In the genomic region with DNA sequence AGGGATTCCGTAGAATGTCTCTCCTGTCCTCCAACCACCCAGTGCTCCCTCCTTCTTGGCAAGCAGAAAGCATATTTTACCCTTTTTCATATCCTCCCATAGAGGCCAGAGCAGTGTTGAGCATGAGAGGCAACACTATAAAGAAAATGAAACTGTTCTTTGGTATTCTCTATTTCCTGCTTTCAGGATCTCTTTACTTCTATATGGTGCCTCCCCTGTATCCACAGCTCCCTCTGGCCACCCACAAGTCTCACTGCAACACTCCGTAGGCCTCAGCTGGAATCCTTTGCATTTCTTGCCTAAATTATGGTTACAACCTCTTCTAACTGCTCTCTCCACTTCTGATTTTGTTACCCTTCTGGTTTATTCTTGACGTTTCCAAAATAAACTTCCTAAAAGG, we compare ENCODE assay signal across 8 cellular contexts.
A peak's percentile ranks its signal among the peaks of the same experiment; 100 is the strongest.
DNase-seq lines count a peak whose midpoint lies in the region; ATAC-seq and TF ChIP-seq lines count a peak whose summit lies in the region.

No MANE protein-coding gene starts in this region.

- TF ChIP-seq CTCF in PC-3 (conservative IDR thresholded peaks at IDR 0.05; ENCODE audit: low read depth, low read length) (peak; percentile 52), thyroid gland (IDR thresholded peaks at IDR 0.05) (no peak)

- H2AK5ac ChIP-seq in mesenchymal stem cell (ENCODE audit: low read length, severe bottlenecking), result no peak overlapping the region

- ATAC-seq in GM21526 (IDR thresholded peaks at IDR 0.05; ENCODE audit: low FRiP score, unreplicated experiment), result peak; percentile 98
- ATAC-seq in PC-3, result peak; percentile 98
- peak; percentile 56 for ATAC-seq in central memory CD8-positive, alpha-beta T cell (replicated peaks; ENCODE audit: extremely low read depth, poor library complexity, severe bottlenecking)

- BruUV-seq in PC-3 (replicated peaks; lab: Mats Ljungman, UMichigan), result no TSS peak

- no peaks in the 10 kb centered on the region for H3K27me3 Mint-ChIP-seq in activated naive CD4-positive, alpha-beta T cell treated with anti-CD3 and anti-CD28 coated beads for 36 hours (ENCODE audit: low read depth)
- no peaks in the 10 kb centered on the region for H3K27me3 Mint-ChIP-seq in central memory CD8-positive, alpha-beta T cell

- H3K9me3 Mint-ChIP-seq in activated naive CD4-positive, alpha-beta T cell treated with anti-CD3 and anti-CD28 coated beads for 36 hours, result no peaks in the 10 kb centered on the region
- no peaks in the 10 kb centered on the region for H3K9me3 Mint-ChIP-seq in central memory CD8-positive, alpha-beta T cell

- no peaks in the 10 kb centered on the region for H3K9me3 ChIP-seq in PC-3 (ENCODE audit: low read length)
- H3K9me3 ChIP-seq in mesenchymal stem cell (ENCODE audit: control insufficient read depth, low read length), result no peaks in the 10 kb centered on the region
- H3K9me3 ChIP-seq in thyroid gland, result no peaks in the 10 kb centered on the region

- H3K18ac ChIP-seq in mesenchymal stem cell (ENCODE audit: low read depth in 1 of 2, low read length in 2 of 2), result no peak overlapping the region

- H2AFZ ChIP-seq in PC-3 (ENCODE audit: low read length) (no peak overlapping the region), mesenchymal stem cell (ENCODE audit: low read depth, low read length) (no peak overlapping the region)

- no peaks in the 10 kb centered on the region for H3K36me3 Mint-ChIP-seq in activated naive CD4-positive, alpha-beta T cell treated with anti-CD3 and anti-CD28 coated beads for 36 hours (ENCODE audit: low read depth)
- H3K36me3 Mint-ChIP-seq in central memory CD8-positive, alpha-beta T cell (ENCODE audit: insufficient read depth), result no peaks in the 10 kb centered on the region

- H3K4me3 Mint-ChIP-seq in activated naive CD4-positive, alpha-beta T cell treated with anti-CD3 and anti-CD28 coated beads for 36 hours, result no peak overlapping the region
- H3K4me3 Mint-ChIP-seq in central memory CD8-positive, alpha-beta T cell, result no peak overlapping the region

- no peak overlapping the region for H2BK120ac ChIP-seq in mesenchymal stem cell (ENCODE audit: low read depth, low read length)

- H3K9me2 ChIP-seq in PC-3 (replicated peaks; ENCODE audit: low read length), result no peaks in the 10 kb centered on the region

- H4K91ac ChIP-seq in mesenchymal stem cell (ENCODE audit: low read length), result no peak overlapping the region

- no peak overlapping the region for H3K27ac ChIP-seq in PC-3 (ENCODE audit: low read length)
- H3K27ac ChIP-seq in mesenchymal stem cell (ENCODE audit: low read length, poor library complexity, severe bottlenecking), result no peak overlapping the region
- no peak overlapping the region for H3K27ac ChIP-seq in thyroid gland

- H3K4me2 ChIP-seq in PC-3 (ENCODE audit: low read length), result peak overlapping the region; percentile 30
- peak overlapping the region; percentile 1 for H3K4me2 ChIP-seq in mesenchymal stem cell (ENCODE audit: low read length, poor library complexity, severe bottlenecking)

- 0% methylated on average over 1 of the region's 3 CpGs for WGBS in mesenchymal stem cell
- WGBS in thyroid gland, 2 donors, result 41 to 46% methylated on average over 3 of the region's 3 CpGs

- H3K4me1 ChIP-seq in PC-3 (ENCODE audit: insufficient read depth, low read length) (no peaks in the 10 kb centered on the region), mesenchymal stem cell (ENCODE audit: control insufficient read depth, insufficient read depth, low read depth, low read length) (no peaks in the 10 kb centered on the region), thyroid gland (no peaks in the 10 kb centered on the region)

- H3K23ac ChIP-seq in mesenchymal stem cell (ENCODE audit: low read length in 2 of 2), result no peak overlapping the region

- intact Hi-C loops in activated naive CD4-positive, alpha-beta T cell treated with anti-CD3 and anti-CD28 coated beads for 36 hours (cut with micrococcal nuclease), result loop anchor here (1.0 to 10.0 kb wide), 9 partner anchors 75 to 632 kb away; a partner anchor contains a TSS
- intact Hi-C loops in PC-3 (cut with micrococcal nuclease) (loop anchor here (1.0 to 5.0 kb wide), 3 partner anchors 229 to 417 kb away; a partner anchor contains a TSS), thyroid gland (cut with DNase I) (no loop called here)

- POLR2A ChIA-PET in PC-3 (lab: Charles Lee; ENCODE audit: unreplicated experiment), result no interaction called here

- H3K9ac ChIP-seq in PC-3 (ENCODE audit: low read length) (no peak overlapping the region), mesenchymal stem cell (ENCODE audit: low read length) (peak overlapping the region; percentile 60)

- H3K79me1 ChIP-seq in mesenchymal stem cell (replicated peaks; ENCODE audit: low read length, poor library complexity, severe bottlenecking), result no peaks in the 10 kb centered on the region

- H2BK12ac ChIP-seq in mesenchymal stem cell (ENCODE audit: low read length in 2 of 2), result no peak overlapping the region

- no peak overlapping the region for H3K4ac ChIP-seq in mesenchymal stem cell (ENCODE audit: low read depth in 1 of 2, low read length in 2 of 2)

- no peaks in the 10 kb centered on the region for H3K36me3 ChIP-seq in PC-3 (ENCODE audit: low read depth, low read length)
- H3K36me3 ChIP-seq in mesenchymal stem cell (ENCODE audit: control insufficient read depth in 1 of 2, insufficient read depth in 2 of 2, low read depth in 1 of 2, low read length in 2 of 2), result no peaks in the 10 kb centered on the region
- no peaks in the 10 kb centered on the region for H3K36me3 ChIP-seq in thyroid gland

- H3K14ac ChIP-seq in mesenchymal stem cell (ENCODE audit: low read length in 2 of 2), result no peak overlapping the region

- CTCF ChIA-PET in activated naive CD4-positive, alpha-beta T cell treated with anti-CD3 and anti-CD28 coated beads for 36 hours (lab: Charles Lee), result interaction anchor here (0.6 to 2.4 kb wide), 17 partner anchors 11 to 603 kb away, joined by 3 to 7 read pairs (median 3); a partner anchor contains a TSS
- CTCF ChIA-PET in PC-3 (lab: Charles Lee), result interaction anchor here (1.0 kb wide), 1 partner anchor 417 kb away, joined by 4 read pairs; no protein-coding TSS in a partner anchor

- peak; percentile 65 for DNase-seq in activated naive CD4-positive, alpha-beta T cell treated with anti-CD3 and anti-CD28 coated beads for 36 hours
- no peak for DNase-seq in activated naive CD4-positive, alpha-beta T cell (lab: John Stamatoyannopoulos, UW)
- DNase-seq in HK-2 (ENCODE audit: unreplicated experiment) (peak; percentile 18), PC-3 (peak; percentile 49), mesenchymal stem cell (peak; percentile 70), thyroid gland (no peak)
- no peak for DNase-seq in central memory CD8-positive, alpha-beta T cell (ENCODE audit: low spot score in 2 of 2)

- no peaks in the 10 kb centered on the region for H3K79me2 ChIP-seq in PC-3 (ENCODE audit: low read length)

- peak overlapping the region; percentile 98 for H4K8ac ChIP-seq in mesenchymal stem cell (ENCODE audit: low read length)

- TF ChIP-seq POLR2A in thyroid gland (IDR thresholded peaks at IDR 0.05), result no peak

- no peak overlapping the region for H3K27ac Mint-ChIP-seq in activated naive CD4-positive, alpha-beta T cell treated with anti-CD3 and anti-CD28 coated beads for 36 hours
- no peak overlapping the region for H3K27ac Mint-ChIP-seq in central memory CD8-positive, alpha-beta T cell (ENCODE audit: low read depth)

- no peaks in the 10 kb centered on the region for H3K27me3 ChIP-seq in PC-3 (ENCODE audit: low read length)
- no peaks in the 10 kb centered on the region for H3K27me3 ChIP-seq in mesenchymal stem cell (ENCODE audit: control insufficient read depth in 1 of 2, insufficient read depth in 1 of 2, low read length in 2 of 2)
- no peaks in the 10 kb centered on the region for H3K27me3 ChIP-seq in thyroid gland

- no peaks in the 10 kb centered on the region for H4K20me1 ChIP-seq in PC-3 (ENCODE audit: low read length)

- H3K4me1 Mint-ChIP-seq in activated naive CD4-positive, alpha-beta T cell treated with anti-CD3 and anti-CD28 coated beads for 36 hours (ENCODE audit: low read depth), result peaks cover 4% of the 10 kb centered on the region
- H3K4me1 Mint-ChIP-seq in central memory CD8-positive, alpha-beta T cell, result no peaks in the 10 kb centered on the region

- no peaks in the 10 kb centered on the region for H3F3A ChIP-seq in PC-3 (ENCODE audit: low read length, unreplicated experiment)

- H3K4me3 ChIP-seq in PC-3 (ENCODE audit: low read length) (no peak overlapping the region), mesenchymal stem cell (ENCODE audit: insufficient read depth in 1 of 2, low read depth in 1 of 2, low read length in 2 of 2) (no peak overlapping the region), thyroid gland (replicated peaks in 1 of 3) (no peak overlapping the region)

- no peak overlapping the region for H2BK15ac ChIP-seq in mesenchymal stem cell (ENCODE audit: low read depth, poor library complexity, severe bottlenecking)

- H2BK5ac ChIP-seq in mesenchymal stem cell (ENCODE audit: low read depth, low read length, poor library complexity, severe bottlenecking), result no peak overlapping the region

Comparison
In these comparisons a context has a peak if more than half of its experiments do, and no peak if none do; other contexts are left out.
1. DNase-seq: peak in activated naive CD4-positive, alpha-beta T cell treated with anti-CD3 and anti-CD28 coated beads for 36 hours (single experiment), HK-2 (single experiment), PC-3 (single experiment) and mesenchymal stem cell (single experiment); none in activated naive CD4-positive, alpha-beta T cell (0 of 4), central memory CD8-positive, alpha-beta T cell (0 of 2) and thyroid gland (0 of 2).
2. Peak in every context shown above with its lines, with median percentiles within 50 percentile points of each other: ATAC-seq.